ENCODE assay signal across 6 cellular contexts in genomic region chr17:15787363-15788075, GRCh38. TPM values are rescaled to one million over a fixed set of nuclear protein-coding genes. Genes with fewer than 3 reads are reported as not detected.
"Had no signal": no experiment of that assay in that cellular context is flagged by ENCODE, and none has a peak within 500 bp of the region (broad histone marks: within the 10 kb centered on the region; RNA-seq: fewer than 3 reads in every experiment).

No MANE protein-coding gene starts in this region.

RNA-seq across cellular contexts. Expression of gene TBC1D26, which starts 55.4 kb away (rescaled TPM):
- total RNA-seq: GM23248, H4, HepG2, HFFc6, HT1080 had no signal
- polyA plus RNA-seq: GM23248, IgD-negative memory B cell had no signal
